ENCODE assay signal across 8 cellular contexts in the genomic region with DNA sequence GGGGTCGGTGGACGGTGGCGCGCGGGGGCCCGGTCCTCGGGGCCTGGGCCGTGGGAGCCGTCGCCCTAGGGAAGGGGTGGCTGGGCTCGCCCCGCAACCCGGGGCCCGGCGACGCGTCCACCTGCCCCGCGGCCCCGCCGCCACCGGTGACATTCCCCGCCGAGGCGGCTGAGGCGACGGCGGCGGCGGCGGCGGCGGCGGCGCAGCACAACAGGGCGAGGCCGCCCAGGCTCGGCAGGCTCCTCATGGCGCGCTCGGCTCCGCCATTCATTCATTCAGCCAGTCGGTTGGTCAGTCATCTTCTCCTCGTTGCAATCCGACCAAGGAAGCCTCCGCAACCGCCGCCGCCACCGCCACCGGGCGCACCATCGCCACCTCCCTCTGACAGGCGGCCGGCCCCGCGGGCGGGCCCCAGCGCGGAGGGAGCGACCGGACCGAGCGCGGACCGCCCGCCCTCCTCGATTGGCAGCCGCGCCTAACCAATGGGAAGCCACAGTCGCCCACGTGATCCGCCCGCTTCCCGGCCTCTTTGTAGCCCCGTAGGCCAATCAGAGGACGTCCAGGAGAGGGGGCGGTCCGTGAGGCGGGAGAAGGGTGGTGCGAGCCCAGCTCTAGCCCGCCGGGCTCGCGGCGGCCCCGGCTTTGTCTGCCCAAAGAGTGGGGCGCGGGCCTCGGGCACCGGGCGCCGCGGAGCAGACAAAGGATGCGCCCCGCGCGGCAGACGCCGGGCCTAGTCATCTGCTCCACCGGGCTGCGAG. TPM values are rescaled to one million over a fixed set of nuclear protein-coding genes. Genes with fewer than 3 reads are reported as not detected.
DNase-seq lines count a peak whose midpoint lies in the region; ATAC-seq and TF ChIP-seq lines count a peak whose summit lies in the region.

A gene (minus strand): TSS at position 383 of the 758 bp plus-strand sequence. CDS start 112 bp downstream, at position 271.

- H3K27ac Mint-ChIP-seq in activated naive CD4-positive, alpha-beta T cell treated with anti-CD3 and anti-CD28 coated beads, Interleukin-2, amount 50 U/mL, for 72 hours = peak within 1 kb of the TSS; percentile 81 to 88

- H3K79me2 ChIP-seq in SK-N-SH (ENCODE audit: insufficient read depth) = peaks cover 31% of the 10 kb centered on the region

- no peaks in the 10 kb centered on the region for H4K20me1 ChIP-seq in SK-N-SH (ENCODE audit: insufficient read depth)

- H3K4me1 ChIP-seq in SK-N-SH (ENCODE audit: control insufficient read depth in 1 of 2, insufficient read depth in 2 of 2, low read depth in 1 of 2, low read length in 1 of 2) = peaks cover 11 to 13% of the 10 kb centered on the region in 2 experiments; a peak in 3 of 4 replicates

- H3K36me3 Mint-ChIP-seq in activated naive CD4-positive, alpha-beta T cell treated with anti-CD3 and anti-CD28 coated beads, Interleukin-2, amount 50 U/mL, for 72 hours = peaks cover 0 to 5% of the 10 kb centered on the region in 2 donors

- H3K9me3 Mint-ChIP-seq in activated naive CD4-positive, alpha-beta T cell treated with anti-CD3 and anti-CD28 coated beads, Interleukin-2, amount 50 U/mL, for 72 hours = no peaks in the 10 kb centered on the region

- H3K9me3 ChIP-seq in SK-N-SH = no peaks in the 10 kb centered on the region

- peak; percentile 98 for ATAC-seq in HG02610 (IDR thresholded peaks at IDR 0.05; ENCODE audit: unreplicated experiment)
- peak; percentile 97 to 98 for ATAC-seq in activated naive CD4-positive, alpha-beta T cell treated with anti-CD3 and anti-CD28 coated beads, Interleukin-2, amount 50 U/mL, for 72 hours
- peak; percentile 96 for ATAC-seq in omental fat pad (ENCODE audit: low FRiP score)

- peak within 1 kb of the TSS; percentile 99 for H2AFZ ChIP-seq in SK-N-SH (ENCODE audit: low read depth)

- 3% methylated on average over 5 of the region's 102 CpGs for WGBS in SK-N-SH (ENCODE audit: low lambda C conversion rate)

- no peak for TF ChIP-seq RAD21 in SK-N-SH (IDR thresholded peaks at IDR 0.05; ENCODE audit: low read length)

- no peak for TF ChIP-seq EP300 in SK-N-SH (IDR thresholded peaks at IDR 0.05; ENCODE audit: borderline replicate concordance in 1 of 2, low read depth in 1 of 2, low read length in 1 of 2)

- DNase-seq in GM10248 (ENCODE audit: extremely low spot score) = peak; percentile 99
- DNase-seq in NCI-H1092 (lab: John Stamatoyannopoulos, UW) = peak; percentile 97
- DNase-seq in SK-N-SH = peak; percentile 99
- DNase-seq in activated naive CD4-positive, alpha-beta T cell treated with anti-CD3 and anti-CD28 coated beads, Interleukin-2, amount 50 U/mL, for 72 hours (ENCODE audit: low spot score in 2 of 2) = peak; percentile 95 to 97
- peak; percentile 98 for DNase-seq in glomerular visceral epithelial cell (ENCODE audit: extremely low spot score)
- peak; percentile 90 for DNase-seq in omental fat pad (ENCODE audit: low spot score)

- CTCF ChIA-PET in GM10248 (lab: Yijun Ruan, JAX) (interaction anchor here (0.8 to 1.2 kb wide), 5 partner anchors 12 to 96 kb away, joined by 3 read pairs; no protein-coding TSS in a partner anchor), SK-N-SH (lab: Yijun Ruan, JAX) (interaction anchor here (1.3 to 1.4 kb wide), 4 partner anchors 10 to 52 kb away, joined by 3 to 8 read pairs (median 4); no protein-coding TSS in a partner anchor)

- peak within 1 kb of the TSS; percentile 78 to 84 for H3K4me3 ChIP-seq in SK-N-SH (ENCODE audit: low read depth in 2 of 2, low read length in 1 of 2)

- TF ChIP-seq CTCF in GM10248 (IDR thresholded peaks at IDR 0.05; ENCODE audit: control extremely low read depth, extremely low read depth, low read depth, missing control alignments) (no peak), SK-N-SH (IDR thresholded peaks at IDR 0.05) (no peak), omental fat pad (IDR thresholded peaks at IDR 0.05) (no peak)

- H3K27me3 ChIP-seq in SK-N-SH (ENCODE audit: insufficient read depth) = no peaks in the 10 kb centered on the region

- POLR2A ChIA-PET in GM10248 (lab: Yijun Ruan, JAX) (no interaction called here), SK-N-SH (lab: Yijun Ruan, JAX) (interaction anchor here (0.6 to 2.0 kb wide), 5 partner anchors 17 to 143 kb away, joined by 3 to 15 read pairs (median 7); a partner anchor contains a TSS)

- H3K9ac ChIP-seq in SK-N-SH = peak within 1 kb of the TSS; percentile 87

- no peaks in the 10 kb centered on the region for H3K9me2 ChIP-seq in SK-N-SH

- H3K4me2 ChIP-seq in SK-N-SH = peak within 1 kb of the TSS; percentile 96

- H3F3A ChIP-seq in SK-N-SH (replicated peaks; ENCODE audit: insufficient read depth) = peaks cover 21% of the 10 kb centered on the region

- peak within 1 kb of the TSS; percentile 47 to 86 for H3K27ac ChIP-seq in SK-N-SH (ENCODE audit: low read depth in 2 of 2, low read length in 1 of 2)
- H3K27ac ChIP-seq in temporal lobe (ENCODE audit: low read depth, low read length) = peak within 1 kb of the TSS; percentile 84

- H3K36me3 ChIP-seq in SK-N-SH (replicated peaks in 1 of 2; ENCODE audit: control insufficient read depth in 1 of 2, insufficient read depth in 2 of 2, low read length in 1 of 2) = no peaks in the 10 kb centered on the region

TF ChIP-seq in SK-N-SH, 30 proteins besides CTCF, POLR2A, EP300 and RAD21 (continues in another document):
- TF ChIP-seq NFIC (IDR thresholded peaks at IDR 0.05; ENCODE audit: borderline replicate concordance) (no peak), FOSL2 (IDR thresholded peaks at IDR 0.05; ENCODE audit: borderline replicate concordance, low read depth) (no peak), CHD2 (IDR thresholded peaks at IDR 0.05; ENCODE audit: low read length, partially characterized antibody) (peak; percentile 80), RXRA (IDR thresholded peaks at IDR 0.05; ENCODE audit: borderline replicate concordance, low read depth) (no peak), GATA2 (CRISPR knock-in tag; IDR thresholded peaks at IDR 0.05) (no peak), RFX5 (IDR thresholded peaks at IDR 0.05; ENCODE audit: low read length) (0 out of 2 replicates have a peak, but pooled peaks have one; percentile 38), RCOR1 (IDR thresholded peaks at IDR 0.05; ENCODE audit: low read length) (no peak), TAF1 (IDR thresholded peaks at IDR 0.05; ENCODE audit: borderline replicate concordance, low read depth, low read length) (peak; percentile 60), FOXJ3 (CRISPR knock-in tag; IDR thresholded peaks at IDR 0.05) (no peak), TCF12 (IDR thresholded peaks at IDR 0.05) (no peak), YY1 (IDR thresholded peaks at IDR 0.05; ENCODE audit: low read depth) (no peak), SMC3 (IDR thresholded peaks at IDR 0.05; ENCODE audit: low read depth, low read length) (no peak), FOXM1 (IDR thresholded peaks at IDR 0.05; ENCODE audit: low read depth) (no peak), POLR2AphosphoS5 (IDR thresholded peaks at IDR 0.05; ENCODE audit: low read depth, low read length) (peak; percentile 77), TEAD4 (IDR thresholded peaks at IDR 0.05; ENCODE audit: borderline replicate concordance, insufficient read depth) (no peak), ELF1 (IDR thresholded peaks at IDR 0.05) (no peak), NRF1 (IDR thresholded peaks at IDR 0.05; ENCODE audit: low read depth, low read length) (no peak)
- TF ChIP-seq, protein P1, sequence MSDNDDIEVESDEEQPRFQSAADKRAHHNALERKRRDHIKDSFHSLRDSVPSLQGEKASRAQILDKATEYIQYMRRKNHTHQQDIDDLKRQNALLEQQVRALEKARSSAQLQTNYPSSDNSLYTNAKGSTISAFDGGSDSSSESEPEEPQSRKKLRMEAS (IDR thresholded peaks at IDR 0.05; ENCODE audit: low read depth) = peak; percentile 40; the same call in 1 of the 2 replicates
- TF ChIP-seq, protein P2, sequence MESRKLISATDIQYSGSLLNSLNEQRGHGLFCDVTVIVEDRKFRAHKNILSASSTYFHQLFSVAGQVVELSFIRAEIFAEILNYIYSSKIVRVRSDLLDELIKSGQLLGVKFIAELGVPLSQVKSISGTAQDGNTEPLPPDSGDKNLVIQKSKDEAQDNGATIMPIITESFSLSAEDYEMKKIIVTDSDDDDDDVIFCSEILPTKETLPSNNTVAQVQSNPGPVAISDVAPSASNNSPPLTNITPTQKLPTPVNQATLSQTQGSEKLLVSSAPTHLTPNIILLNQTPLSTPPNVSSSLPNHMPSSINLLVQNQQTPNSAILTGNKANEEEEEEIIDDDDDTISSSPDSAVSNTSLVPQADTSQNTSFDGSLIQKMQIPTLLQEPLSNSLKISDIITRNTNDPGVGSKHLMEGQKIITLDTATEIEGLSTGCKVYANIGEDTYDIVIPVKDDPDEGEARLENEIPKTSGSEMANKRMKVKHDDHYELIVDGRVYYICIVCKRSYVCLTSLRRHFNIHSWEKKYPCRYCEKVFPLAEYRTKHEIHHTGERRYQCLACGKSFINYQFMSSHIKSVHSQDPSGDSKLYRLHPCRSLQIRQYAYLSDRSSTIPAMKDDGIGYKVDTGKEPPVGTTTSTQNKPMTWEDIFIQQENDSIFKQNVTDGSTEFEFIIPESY (IDR thresholded peaks at IDR 0.05; ENCODE audit: borderline replicate concordance, low read depth) = no peak
- TF ChIP-seq, protein P3, sequence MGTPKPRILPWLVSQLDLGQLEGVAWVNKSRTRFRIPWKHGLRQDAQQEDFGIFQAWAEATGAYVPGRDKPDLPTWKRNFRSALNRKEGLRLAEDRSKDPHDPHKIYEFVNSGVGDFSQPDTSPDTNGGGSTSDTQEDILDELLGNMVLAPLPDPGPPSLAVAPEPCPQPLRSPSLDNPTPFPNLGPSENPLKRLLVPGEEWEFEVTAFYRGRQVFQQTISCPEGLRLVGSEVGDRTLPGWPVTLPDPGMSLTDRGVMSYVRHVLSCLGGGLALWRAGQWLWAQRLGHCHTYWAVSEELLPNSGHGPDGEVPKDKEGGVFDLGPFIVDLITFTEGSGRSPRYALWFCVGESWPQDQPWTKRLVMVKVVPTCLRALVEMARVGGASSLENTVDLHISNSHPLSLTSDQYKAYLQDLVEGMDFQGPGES (IDR thresholded peaks at IDR 0.05; ENCODE audit: low read depth, low read length) = peak; percentile 79
- TF ChIP-seq, protein P4, sequence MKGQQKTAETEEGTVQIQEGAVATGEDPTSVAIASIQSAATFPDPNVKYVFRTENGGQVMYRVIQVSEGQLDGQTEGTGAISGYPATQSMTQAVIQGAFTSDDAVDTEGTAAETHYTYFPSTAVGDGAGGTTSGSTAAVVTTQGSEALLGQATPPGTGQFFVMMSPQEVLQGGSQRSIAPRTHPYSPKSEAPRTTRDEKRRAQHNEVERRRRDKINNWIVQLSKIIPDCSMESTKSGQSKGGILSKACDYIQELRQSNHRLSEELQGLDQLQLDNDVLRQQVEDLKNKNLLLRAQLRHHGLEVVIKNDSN (IDR thresholded peaks at IDR 0.05; ENCODE audit: borderline replicate concordance, low read depth) = peak; percentile 98

RNA-seq across cellular contexts. Expression of the gene that starts here (rescaled TPM):
- polyA plus RNA-seq in SK-N-SH (2012; rRNA removed) = 1.8 and 2.2 TPM in 2 replicates
- polyA plus RNA-seq in SK-N-SH (2012; cell fraction: cytosol; rRNA removed) = 3.1 and 3.3 TPM in 2 replicates
- polyA plus RNA-seq in SK-N-SH (2012; cell fraction: nucleus; rRNA removed) = 1.00 and 1.5 TPM in 2 replicates
- 1 to 10 TPM; 3.4 to 3.8 TPM for total RNA-seq in activated naive CD4-positive, alpha-beta T cell treated with anti-CD3 and anti-CD28 coated beads, Interleukin-2, amount 50 U/mL, for 72 hours
- total RNA-seq in omental fat pad (10 to 100 TPM; 17.3 to 36.4 (median 27.2) TPM), temporal lobe (59.5 TPM)

Comparison
In these comparisons a context has a peak if more than half of its experiments do, and no peak if none do; other contexts are left out.
1. Peak in every context shown above with its lines: DNase-seq, ATAC-seq, H3K4me3 ChIP-seq and H3K27ac ChIP-seq.